ENCODE assay signal across 8 cellular contexts in the genomic region with DNA sequence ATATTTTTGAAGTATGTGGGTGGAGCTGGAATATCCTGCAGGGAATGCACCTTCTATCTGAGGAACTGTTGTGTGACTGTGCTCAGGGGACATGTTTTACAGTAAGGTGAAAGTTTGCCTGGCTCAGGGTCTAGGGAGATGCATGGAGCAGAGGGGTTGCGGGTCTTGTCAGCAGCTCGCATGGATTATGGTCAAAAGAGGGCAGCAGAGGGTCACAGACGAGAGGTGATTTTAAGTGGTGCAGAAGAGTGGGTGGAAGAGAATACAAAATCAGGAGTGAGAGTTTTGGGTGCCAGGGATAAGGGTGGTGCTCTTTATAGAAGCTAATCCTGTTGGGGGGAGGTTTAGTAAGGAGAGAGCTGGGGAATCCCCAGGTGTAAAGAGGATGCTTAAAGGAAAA. TPM values are rescaled to one million over a fixed set of nuclear protein-coding genes. Genes with fewer than 3 reads are reported as not detected.
A peak's percentile ranks its signal among the peaks of the same experiment; 100 is the strongest.
DNase-seq lines count a peak whose midpoint lies in the region; ATAC-seq and TF ChIP-seq lines count a peak whose summit lies in the region.

No MANE protein-coding gene starts in this region.

- DNase-seq in CMK (ENCODE audit: low read depth), result peak; percentile 29
- DNase-seq in NCI-H1694 (lab: John Stamatoyannopoulos, UW), result peak; percentile 22
- DNase-seq in activated CD8-positive, alpha-beta T cell treated with anti-CD3 and anti-CD28 coated beads for 36 hours, result peak; percentile 48
- no peak for DNase-seq in germinal center (ENCODE audit: low spot score)
- DNase-seq in NOMO-1 (lab: John Stamatoyannopoulos, UW; ENCODE audit: unreplicated experiment in 2 of 2), result no peak

- peaks cover 0 to 6% (median 0%) of the 10 kb centered on the region in 4 donors for H3K36me3 ChIP-seq in liver (ENCODE audit: control insufficient read depth in 4 of 4, insufficient read depth in 3 of 4, low read depth in 1 of 4, low read length in 3 of 4)

- no peak overlapping the region for H3K27ac Mint-ChIP-seq in activated CD8-positive, alpha-beta T cell treated with anti-CD3 and anti-CD28 coated beads for 36 hours

- H3K27me3 ChIP-seq in liver (ENCODE audit: control insufficient read depth in 4 of 4, insufficient read depth in 4 of 4, low read length in 3 of 4), result no peaks in the 10 kb centered on the region

- H3K27me3 Mint-ChIP-seq in activated CD8-positive, alpha-beta T cell treated with anti-CD3 and anti-CD28 coated beads for 36 hours, result peaks cover 2% of the 10 kb centered on the region

- peak; percentile 65 to 84 for TF ChIP-seq RAD21 in liver (IDR thresholded peaks at IDR 0.05)

- 25% methylated on average over 3 of the region's 3 CpGs for WGBS in liver

- no peak overlapping the region for H3K4me3 Mint-ChIP-seq in activated CD8-positive, alpha-beta T cell treated with anti-CD3 and anti-CD28 coated beads for 36 hours

- no peaks in the 10 kb centered on the region for H3K4me1 Mint-ChIP-seq in activated CD8-positive, alpha-beta T cell treated with anti-CD3 and anti-CD28 coated beads for 36 hours (ENCODE audit: low read depth)

- CTCF ChIA-PET in activated CD8-positive, alpha-beta T cell treated with anti-CD3 and anti-CD28 coated beads for 36 hours (lab: Charles Lee), result no interaction called here

- TF ChIP-seq CTCF in activated CD8-positive, alpha-beta T cell treated with anti-CD3 and anti-CD28 coated beads for 36 hours (IDR thresholded peaks at IDR 0.05), result peak; percentile 27
- TF ChIP-seq CTCF in liver (IDR thresholded peaks at IDR 0.05; ENCODE audit: low read depth, low read length, missing input control), result peak; percentile 30

- no peak overlapping the region for H3K4me3 ChIP-seq in liver (ENCODE audit: low read depth in 1 of 3, low read length in 3 of 3)

- POLR2A ChIA-PET in activated CD8-positive, alpha-beta T cell treated with anti-CD3 and anti-CD28 coated beads for 36 hours (lab: Charles Lee), result no interaction called here

- intact Hi-C loops in activated CD8-positive, alpha-beta T cell treated with anti-CD3 and anti-CD28 coated beads for 36 hours (cut with micrococcal nuclease), result no loop called here

- no peak overlapping the region for H3K9ac ChIP-seq in liver (ENCODE audit: low read depth in 1 of 2, low read length in 2 of 2)

- ATAC-seq in GM21367 (IDR thresholded peaks at IDR 0.05; ENCODE audit: unreplicated experiment) (peak; percentile 56), HG02571 (IDR thresholded peaks at IDR 0.05; ENCODE audit: unreplicated experiment) (no peak)
- ATAC-seq in activated CD8-positive, alpha-beta T cell treated with anti-CD3 and anti-CD28 coated beads for 36 hours, result peak; percentile 51

- no peaks in the 10 kb centered on the region for H3K9me3 Mint-ChIP-seq in activated CD8-positive, alpha-beta T cell treated with anti-CD3 and anti-CD28 coated beads for 36 hours

- no peak overlapping the region for H3K27ac ChIP-seq in liver (ENCODE audit: low read depth in 1 of 2, low read length in 2 of 2)

- H3K9me3 ChIP-seq in liver (ENCODE audit: control insufficient read depth in 4 of 4, low read length in 3 of 4), result no peaks in the 10 kb centered on the region

- H3K36me3 Mint-ChIP-seq in activated CD8-positive, alpha-beta T cell treated with anti-CD3 and anti-CD28 coated beads for 36 hours (ENCODE audit: low read depth), result no peaks in the 10 kb centered on the region

- no peaks in the 10 kb centered on the region for H3K4me1 ChIP-seq in liver (ENCODE audit: control insufficient read depth in 4 of 4, insufficient read depth in 4 of 4, low read length in 3 of 4)

TF ChIP-seq in liver, 16 proteins besides CTCF, POLR2A, EP300 and RAD21:
- no peak for TF ChIP-seq NR2F2 (IDR thresholded peaks at IDR 0.05)
- no peak for TF ChIP-seq RXRA (IDR thresholded peaks at IDR 0.05)
- no peak for TF ChIP-seq SP1 (IDR thresholded peaks at IDR 0.05)
- TF ChIP-seq JUND (IDR thresholded peaks at IDR 0.05), result no peak
- TF ChIP-seq TAF1 (conservative IDR thresholded peaks at IDR 0.05), result no peak
- TF ChIP-seq, protein P1, sequence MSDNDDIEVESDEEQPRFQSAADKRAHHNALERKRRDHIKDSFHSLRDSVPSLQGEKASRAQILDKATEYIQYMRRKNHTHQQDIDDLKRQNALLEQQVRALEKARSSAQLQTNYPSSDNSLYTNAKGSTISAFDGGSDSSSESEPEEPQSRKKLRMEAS (IDR thresholded peaks at IDR 0.05), result no peak
- no peak for TF ChIP-seq FOXA1 (IDR thresholded peaks at IDR 0.05)
- TF ChIP-seq, protein P2, sequence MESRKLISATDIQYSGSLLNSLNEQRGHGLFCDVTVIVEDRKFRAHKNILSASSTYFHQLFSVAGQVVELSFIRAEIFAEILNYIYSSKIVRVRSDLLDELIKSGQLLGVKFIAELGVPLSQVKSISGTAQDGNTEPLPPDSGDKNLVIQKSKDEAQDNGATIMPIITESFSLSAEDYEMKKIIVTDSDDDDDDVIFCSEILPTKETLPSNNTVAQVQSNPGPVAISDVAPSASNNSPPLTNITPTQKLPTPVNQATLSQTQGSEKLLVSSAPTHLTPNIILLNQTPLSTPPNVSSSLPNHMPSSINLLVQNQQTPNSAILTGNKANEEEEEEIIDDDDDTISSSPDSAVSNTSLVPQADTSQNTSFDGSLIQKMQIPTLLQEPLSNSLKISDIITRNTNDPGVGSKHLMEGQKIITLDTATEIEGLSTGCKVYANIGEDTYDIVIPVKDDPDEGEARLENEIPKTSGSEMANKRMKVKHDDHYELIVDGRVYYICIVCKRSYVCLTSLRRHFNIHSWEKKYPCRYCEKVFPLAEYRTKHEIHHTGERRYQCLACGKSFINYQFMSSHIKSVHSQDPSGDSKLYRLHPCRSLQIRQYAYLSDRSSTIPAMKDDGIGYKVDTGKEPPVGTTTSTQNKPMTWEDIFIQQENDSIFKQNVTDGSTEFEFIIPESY (IDR thresholded peaks at IDR 0.05), result no peak

RNA-seq across cellular contexts. Expression of a gene that starts 53.5 kb away (rescaled TPM):
- total RNA-seq in activated CD8-positive, alpha-beta T cell treated with anti-CD3 and anti-CD28 coated beads for 36 hours, result not detected
- under 1 TPM; under 0.01 to 0.23 TPM for total RNA-seq in liver
- polyA plus RNA-seq in liver, result under 1 TPM; 0.08 to 0.09 TPM

Comparison
In these comparisons a context has a peak if more than half of its experiments do, and no peak if none do; other contexts are left out.
1. DNase-seq: peak in CMK (single experiment), NCI-H1694 (single experiment) and activated CD8-positive, alpha-beta T cell treated with anti-CD3 and anti-CD28 coated beads for 36 hours (single experiment); none in germinal center (single experiment) and NOMO-1 (0 of 2).